Comparison of ENCODE assay signal across 1 cellular context in genomic region chr16:1150511-1150982, GRCh38.
TF ChIP-seq lines count a peak whose summit lies in the region.

No MANE protein-coding gene starts in this region.

TF ChIP-seq in GM23338, 12 proteins besides CTCF, POLR2A, EP300 and RAD21 (continued from another document):
- TF ChIP-seq ZNF462 (CRISPR knock-in tag; IDR thresholded peaks at IDR 0.05) (no peak), ZNF331 (CRISPR knock-in tag; IDR thresholded peaks at IDR 0.05; ENCODE audit: low read depth) (no peak), NANOG (IDR thresholded peaks at IDR 0.05; ENCODE audit: borderline replicate concordance) (no peak), ZNF114 (CRISPR knock-in tag; IDR thresholded peaks at IDR 0.05) (no peak), POLR2AphosphoS5 (IDR thresholded peaks at IDR 0.05; ENCODE audit: low read depth) (no peak), REST (IDR thresholded peaks at IDR 0.05; ENCODE audit: unreplicated experiment) (no peak), EZH2 (IDR thresholded peaks at IDR 0.05; ENCODE audit: low read depth, unreplicated experiment) (no peak), ETS1 (IDR thresholded peaks at IDR 0.05) (no peak), CREB1 (CRISPR knock-in tag; IDR thresholded peaks at IDR 0.05; ENCODE audit: low read depth) (no peak)
